In the genomic region with DNA sequence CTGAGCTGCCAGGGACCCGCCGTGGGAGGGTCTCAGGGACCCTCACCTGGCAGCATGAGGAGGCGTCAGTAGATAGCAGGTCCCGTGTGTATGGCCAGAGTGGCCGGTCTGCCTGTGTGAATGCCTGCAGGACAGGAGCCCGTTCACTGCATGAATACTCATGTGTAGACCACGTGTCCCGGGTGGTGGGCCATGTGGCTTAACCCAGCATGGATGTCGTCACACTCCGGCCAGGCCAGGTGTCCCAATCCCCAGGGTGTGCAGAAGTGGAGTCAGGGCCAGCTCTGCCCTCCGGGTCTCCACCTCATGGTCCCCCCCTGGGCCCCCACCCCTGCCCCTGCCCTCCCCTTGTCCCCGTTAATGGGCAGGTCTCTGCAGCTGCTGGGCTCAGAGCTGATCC, we compare ENCODE assay signal across 1 cellular context.
TF ChIP-seq lines count a peak whose summit lies in the region.

No MANE protein-coding gene starts in this region.

TF ChIP-seq in HepG2, 621 proteins besides CTCF, POLR2A, EP300 and RAD21 (continued from another document):
- TF ChIP-seq, protein P1, sequence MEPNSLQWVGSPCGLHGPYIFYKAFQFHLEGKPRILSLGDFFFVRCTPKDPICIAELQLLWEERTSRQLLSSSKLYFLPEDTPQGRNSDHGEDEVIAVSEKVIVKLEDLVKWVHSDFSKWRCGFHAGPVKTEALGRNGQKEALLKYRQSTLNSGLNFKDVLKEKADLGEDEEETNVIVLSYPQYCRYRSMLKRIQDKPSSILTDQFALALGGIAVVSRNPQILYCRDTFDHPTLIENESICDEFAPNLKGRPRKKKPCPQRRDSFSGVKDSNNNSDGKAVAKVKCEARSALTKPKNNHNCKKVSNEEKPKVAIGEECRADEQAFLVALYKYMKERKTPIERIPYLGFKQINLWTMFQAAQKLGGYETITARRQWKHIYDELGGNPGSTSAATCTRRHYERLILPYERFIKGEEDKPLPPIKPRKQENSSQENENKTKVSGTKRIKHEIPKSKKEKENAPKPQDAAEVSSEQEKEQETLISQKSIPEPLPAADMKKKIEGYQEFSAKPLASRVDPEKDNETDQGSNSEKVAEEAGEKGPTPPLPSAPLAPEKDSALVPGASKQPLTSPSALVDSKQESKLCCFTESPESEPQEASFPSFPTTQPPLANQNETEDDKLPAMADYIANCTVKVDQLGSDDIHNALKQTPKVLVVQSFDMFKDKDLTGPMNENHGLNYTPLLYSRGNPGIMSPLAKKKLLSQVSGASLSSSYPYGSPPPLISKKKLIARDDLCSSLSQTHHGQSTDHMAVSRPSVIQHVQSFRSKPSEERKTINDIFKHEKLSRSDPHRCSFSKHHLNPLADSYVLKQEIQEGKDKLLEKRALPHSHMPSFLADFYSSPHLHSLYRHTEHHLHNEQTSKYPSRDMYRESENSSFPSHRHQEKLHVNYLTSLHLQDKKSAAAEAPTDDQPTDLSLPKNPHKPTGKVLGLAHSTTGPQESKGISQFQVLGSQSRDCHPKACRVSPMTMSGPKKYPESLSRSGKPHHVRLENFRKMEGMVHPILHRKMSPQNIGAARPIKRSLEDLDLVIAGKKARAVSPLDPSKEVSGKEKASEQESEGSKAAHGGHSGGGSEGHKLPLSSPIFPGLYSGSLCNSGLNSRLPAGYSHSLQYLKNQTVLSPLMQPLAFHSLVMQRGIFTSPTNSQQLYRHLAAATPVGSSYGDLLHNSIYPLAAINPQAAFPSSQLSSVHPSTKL (CRISPR knock-in tag; IDR thresholded peaks at IDR 0.05): no peak
- TF ChIP-seq KLF11 (CRISPR knock-in tag; IDR thresholded peaks at IDR 0.05): no peak
